ENCODE assay signal across 8 cellular contexts in the genomic region with DNA sequence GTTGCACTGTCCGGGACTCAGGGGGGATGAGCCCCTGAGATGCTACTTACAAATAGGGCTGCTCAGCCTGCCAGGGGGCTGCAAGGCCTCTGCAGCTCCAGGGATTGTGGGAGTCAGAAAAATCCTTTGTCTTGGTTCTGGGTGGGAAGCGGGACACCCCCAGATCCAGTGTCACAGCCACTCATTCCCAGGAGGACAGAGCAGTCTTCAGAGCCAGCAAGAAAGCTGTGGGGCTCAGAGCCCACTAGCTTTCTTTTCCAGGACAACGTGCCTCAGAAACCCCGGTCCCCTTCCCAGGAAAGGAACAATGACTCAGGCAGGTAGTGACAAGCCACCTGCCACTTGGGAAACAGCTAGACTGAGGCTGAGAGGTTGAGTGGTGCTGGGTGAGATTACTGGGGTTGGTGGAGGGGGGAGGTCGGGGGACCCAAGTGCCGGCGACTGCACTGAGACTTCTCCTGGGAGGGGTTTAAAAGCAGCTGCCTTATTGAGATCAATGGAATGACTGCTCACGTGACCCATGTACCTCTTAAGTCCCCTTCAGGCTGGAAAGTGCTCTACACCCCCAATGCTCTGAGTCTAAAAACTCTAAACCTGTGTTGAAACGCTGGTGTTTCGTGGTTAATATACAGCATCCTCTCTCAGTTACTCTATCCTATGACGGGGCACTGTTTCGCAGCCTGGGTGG.
DNase-seq lines count a peak whose midpoint lies in the region; ATAC-seq and TF ChIP-seq lines count a peak whose summit lies in the region.

No MANE protein-coding gene starts in this region.

- H3K27ac ChIP-seq in ascending aorta = peak overlapping the region; percentile 80 to 84

- H3K4me1 ChIP-seq in ascending aorta = peaks cover 0 to 42% of the 10 kb centered on the region in 2 donors

- H3K9me3 ChIP-seq in ascending aorta = no peaks in the 10 kb centered on the region

- no peak for TF ChIP-seq CTCF in ascending aorta (IDR thresholded peaks at IDR 0.05)
- TF ChIP-seq CTCF in neural crest cell (conservative IDR thresholded peaks at IDR 0.05) = no peak

- H3K27me3 Mint-ChIP-seq in neural crest cell (ENCODE audit: low read depth) = peaks cover 8% of the 10 kb centered on the region

- H3K4me3 ChIP-seq in ascending aorta = no peak overlapping the region

- H3K4me1 Mint-ChIP-seq in neural crest cell = peaks cover 12% of the 10 kb centered on the region

- no peaks in the 10 kb centered on the region for H3K27me3 ChIP-seq in ascending aorta

- peak; percentile 55 to 58 for DNase-seq in NCI-H524 (lab: John Stamatoyannopoulos, UW)
- no peak for DNase-seq in NCI-H524 treated with DMSO at 0.1 percent for 48 hours (lab: John Stamatoyannopoulos, UW)
- peak; percentile 68 for DNase-seq in NCI-H2107 (lab: John Stamatoyannopoulos, UW)
- DNase-seq in ascending aorta (ENCODE audit: low spot score in 2 of 2) = no peak
- no peak for DNase-seq in neural crest cell (ENCODE audit: low read depth, low spot score)
- no peak for DNase-seq in NCI-H2029 treated with DMSO at 0.1 percent for 48 hours (lab: John Stamatoyannopoulos, UW)

- ATAC-seq in HG03342 (IDR thresholded peaks at IDR 0.05; ENCODE audit: unreplicated experiment) (no peak), HG03469 (IDR thresholded peaks at IDR 0.05; ENCODE audit: unreplicated experiment) (no peak)

- no peak overlapping the region for H3K4me3 Mint-ChIP-seq in neural crest cell

- no peaks in the 10 kb centered on the region for H3K9me3 Mint-ChIP-seq in neural crest cell

- intact Hi-C loops in ascending aorta (cut with DNase I) = loop anchor here (5.0 to 10.0 kb wide), 3 partner anchors 217 to 997 kb away; a partner anchor contains a TSS

- H3K36me3 ChIP-seq in ascending aorta = no peaks in the 10 kb centered on the region

- no peaks in the 10 kb centered on the region for H3K36me3 Mint-ChIP-seq in neural crest cell (ENCODE audit: low read depth)

- peak overlapping the region; percentile 95 for H3K27ac Mint-ChIP-seq in neural crest cell (ENCODE audit: unreplicated experiment)

Comparison
In these comparisons a context has a peak if more than half of its experiments do, and no peak if none do; other contexts are left out.
1. DNase-seq: peak in NCI-H524 (2 of 2) and NCI-H2107 (single experiment); none in NCI-H524 treated with DMSO at 0.1 percent for 48 hours (single experiment), ascending aorta (0 of 2), neural crest cell (single experiment) and NCI-H2029 treated with DMSO at 0.1 percent for 48 hours (single experiment).